12 cellular contexts compared by ENCODE assay signal in the genomic region with DNA sequence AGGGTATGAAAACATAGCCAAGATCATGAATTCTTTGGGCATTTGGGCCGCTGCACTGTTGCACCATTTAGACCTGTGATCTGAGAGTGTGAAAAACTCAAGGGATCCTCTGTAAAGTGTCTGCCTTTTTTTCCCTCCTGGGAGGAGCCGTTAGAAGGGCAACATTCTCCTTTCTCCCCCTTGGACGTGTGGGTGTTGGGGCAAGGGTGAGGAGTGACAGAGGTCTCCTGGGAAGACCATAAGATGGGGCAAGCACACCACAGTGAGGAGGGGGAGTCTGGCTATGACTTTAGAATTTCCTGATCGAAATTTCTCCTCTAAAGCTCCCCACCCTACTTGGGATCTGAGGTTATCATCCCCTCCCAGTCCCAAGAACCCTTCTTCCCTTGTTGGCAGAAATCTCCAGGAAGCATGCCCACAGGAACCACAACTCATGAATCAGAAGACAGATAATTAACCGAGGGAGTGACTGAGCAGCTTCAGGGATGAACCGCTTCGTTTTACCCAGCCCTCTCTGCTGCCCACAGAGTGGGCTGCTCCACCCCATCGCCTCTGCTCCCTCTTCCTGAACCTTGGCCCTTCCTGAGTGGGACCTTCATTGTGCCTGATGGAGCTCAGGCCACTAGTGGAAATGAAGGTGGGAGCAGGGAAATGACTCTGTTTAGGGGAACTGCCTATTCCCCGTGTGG. TPM values are rescaled to one million over a fixed set of nuclear protein-coding genes. Genes with fewer than 3 reads are reported as not detected.
DNase-seq lines count a peak whose midpoint lies in the region; ATAC-seq, FAIRE-seq and TF ChIP-seq lines count a peak whose summit lies in the region.
"Had no signal": no experiment of that assay in that cellular context is flagged by ENCODE, and none has a peak within 500 bp of the region (broad histone marks: within the 10 kb centered on the region; RNA-seq: fewer than 3 reads in every experiment).

No MANE protein-coding gene starts in this region.

- no peaks in the 10 kb centered on the region for H3K9me2 ChIP-seq in MM.1S (replicated peaks; ENCODE audit: insufficient read depth, low read length)

- peak; percentile 45; the same call in 1 of the 2 replicates for TF ChIP-seq EP300 in K562 (IDR thresholded peaks at IDR 0.05; ENCODE audit: low read length)

- H3K79me2 ChIP-seq in K562 (ENCODE audit: control insufficient read depth, insufficient read depth, low read length) (no peaks in the 10 kb centered on the region), MM.1S (ENCODE audit: low read length) (no peaks in the 10 kb centered on the region)

- CTCF ChIA-PET in K562 (lab: Yijun Ruan, JAX; ENCODE audit: low intra/inter-chr PET ratio), result no interaction called here

- POLR2A ChIA-PET in K562 (lab: Yijun Ruan, JAX), result interaction anchor here (0.6 to 1.3 kb wide), 8 partner anchors 9 to 53 kb away, joined by 3 to 5 read pairs (median 3); no protein-coding TSS in a partner anchor

- H3K27ac ChIP-seq in BLaER1 (no peak overlapping the region), K562 (ENCODE audit: extremely low read depth, low read depth, low read length) (no peak overlapping the region; the same call in 2 of the 3 replicates), muscle layer of colon (ENCODE audit: low read depth, low read length) (peak overlapping the region; percentile 32), MM.1S (ENCODE audit: low read length) (no peak overlapping the region)
- H3K27ac ChIP-seq: SK-N-MC had no signal

- H3F3A ChIP-seq in MM.1S (ENCODE audit: insufficient read depth, low read length), result no peaks in the 10 kb centered on the region

- BruUV-seq in K562 (replicated peaks; lab: Mats Ljungman, UMichigan), result no TSS peak

- DNase-seq in MG63 (peak; percentile 86), K562 (ENCODE audit: extremely low read depth in 1 of 4, low spot score in 3 of 4) (peak in 2 of 4 experiments; percentile 44 to 67), left colon (no peak), MM.1S (no peak)
- DNase-seq in activated CD4-positive, CD25-positive, alpha-beta regulatory T cell (lab: John Stamatoyannopoulos, UW), result no peak
- DNase-seq: activated T-cell treated with anti-CD3 and anti-CD28 coated beads, Interleukin-2, amount 50 U/mL, for 4 hours; Caco-2; effector memory CD8-positive, alpha-beta T cell had no signal

- H3K4me3 ChIP-seq in BLaER1 (no peak overlapping the region), MG63 (peak overlapping the region; percentile 18; the same call in 1 of the 2 replicates), K562 (no peak overlapping the region), muscle layer of colon (ENCODE audit: low read depth in 1 of 2, low read length in 2 of 2) (peak overlapping the region; percentile 8 to 14), MM.1S (ENCODE audit: low read length) (no peak overlapping the region)
- H3K4me3 ChIP-seq: SK-N-MC had no signal

- H3K9ac ChIP-seq in BLaER1 (no peak overlapping the region), K562 (ENCODE audit: insufficient read depth in 1 of 2, low read depth in 2 of 2, low read length in 2 of 2) (peak overlapping the region; percentile 3 to 83; a peak in 1 of 4 replicates), muscle layer of colon (ENCODE audit: low read length) (no peak overlapping the region), MM.1S (ENCODE audit: low read length) (no peak overlapping the region)

- in situ Hi-C loops in K562 (cut with MboI), result no loop called here

- peak; percentile 81 for FAIRE-seq in K562 (lab: Jason Lieb, UNC)

- H4K20me1 ChIP-seq in BLaER1 (no peaks in the 10 kb centered on the region), K562 (replicated peaks; ENCODE audit: control insufficient read depth, insufficient read depth, low read length) (no peaks in the 10 kb centered on the region), MM.1S (ENCODE audit: insufficient read depth, low read length) (no peaks in the 10 kb centered on the region)

- intact Hi-C loops in K562 (cut with micrococcal nuclease) (loop anchor here (5.0 kb wide), 1 partner anchor 35 kb away; no protein-coding TSS in a partner anchor), left colon (cut with DNase I, micrococcal nuclease) (no loop called here)

- peak; percentile 14 to 43; a peak in 3 of 4 replicates for TF ChIP-seq RAD21 in K562 (CRISPR knock-in tag; conservative IDR thresholded peaks at IDR 0.05 in 1 of 2, IDR thresholded peaks at IDR 0.05 in 1 of 2)

- H3K27me3 ChIP-seq in BLaER1 (peaks cover 27% of the 10 kb centered on the region), MG63 (no peaks in the 10 kb centered on the region), K562 (ENCODE audit: control insufficient read depth in 2 of 2, insufficient read depth in 2 of 2, low read length in 2 of 2) (no peaks in the 10 kb centered on the region), muscle layer of colon (ENCODE audit: control insufficient read depth in 1 of 2, insufficient read depth in 2 of 2, low read length in 2 of 2) (no peaks in the 10 kb centered on the region), MM.1S (replicated peaks; ENCODE audit: insufficient read depth, low read length) (peaks cover 5% of the 10 kb centered on the region; the same call in 1 of the 2 replicates)

- H3K9me3 ChIP-seq in BLaER1 (peaks cover 6% of the 10 kb centered on the region), MG63 (no peaks in the 10 kb centered on the region), K562 (replicated peaks; ENCODE audit: control insufficient read depth, insufficient read depth, low read depth, low read length) (no peaks in the 10 kb centered on the region), muscle layer of colon (ENCODE audit: low read length) (no peaks in the 10 kb centered on the region), MM.1S (replicated peaks; ENCODE audit: insufficient read depth, low read length) (no peaks in the 10 kb centered on the region)
- H3K9me3 ChIP-seq: Caco-2 had no signal

- ATAC-seq in K562 (peak; percentile 45), left colon (no peak), GM19324 (IDR thresholded peaks at IDR 0.05; ENCODE audit: low FRiP score, unreplicated experiment) (no peak)
- ATAC-seq: activated T-cell treated with anti-CD3 and anti-CD28 coated beads, Interleukin-2, amount 50 U/mL, for 4 hours; effector memory CD8-positive, alpha-beta T cell had no signal

- peak overlapping the region; percentile 59 for H3K4me2 ChIP-seq in BLaER1
- H3K4me2 ChIP-seq in K562 (ENCODE audit: insufficient read depth, low read length), result peak overlapping the region; percentile 67
- H3K4me2 ChIP-seq in MM.1S (ENCODE audit: low read depth, low read length), result no peak overlapping the region

- H3K4me1 ChIP-seq in BLaER1 (peaks cover 39% of the 10 kb centered on the region), K562 (replicated peaks in 1 of 2; ENCODE audit: control insufficient read depth in 2 of 2, insufficient read depth in 2 of 2, low read length in 2 of 2) (peaks cover 20 to 24% of the 10 kb centered on the region in 2 experiments), muscle layer of colon (ENCODE audit: insufficient read depth, low read length) (peaks cover 36% of the 10 kb centered on the region), MM.1S (ENCODE audit: low read length) (no peaks in the 10 kb centered on the region)

- H3K36me3 ChIP-seq in BLaER1 (no peaks in the 10 kb centered on the region), MG63 (peaks cover 7% of the 10 kb centered on the region; the same call in 1 of the 2 replicates), K562 (ENCODE audit: control insufficient read depth, insufficient read depth, low read length) (no peaks in the 10 kb centered on the region), muscle layer of colon (ENCODE audit: insufficient read depth, low read length) (no peaks in the 10 kb centered on the region), MM.1S (replicated peaks; ENCODE audit: insufficient read depth, low read length) (no peaks in the 10 kb centered on the region)

- TF ChIP-seq POLR2A in K562 (conservative IDR thresholded peaks at IDR 0.05), result no peak

- peak overlapping the region; percentile 77 for H2AFZ ChIP-seq in K562 (ENCODE audit: low read depth, low read length)
- no peak overlapping the region for H2AFZ ChIP-seq in MM.1S (ENCODE audit: low read length)

- 2% methylated on average over 9 of the region's 9 CpGs for WGBS in K562 (ENCODE audit: insufficient coverage, low coverage, missing lambda C conversion rate)

- TF ChIP-seq CTCF in K562 (IDR thresholded peaks at IDR 0.05 in 2 of 3, conservative IDR thresholded peaks at IDR 0.05 in 1 of 3; ENCODE audit: insufficient read depth in 2 of 3, low read depth in 1 of 3, low read length in 3 of 3) (peak in 1 of 3 experiments; percentile 22; a peak in 1 of 6 replicates), MM.1S (IDR thresholded peaks at IDR 0.05; ENCODE audit: low read length) (no peak)

- H3K9me1 ChIP-seq in K562 (ENCODE audit: control insufficient read depth, insufficient read depth, low read length), result no peaks in the 10 kb centered on the region

RNA-seq across cellular contexts. Expression of a gene that starts 4.2 kb away (rescaled TPM):
- total RNA-seq in MG63 (2014; rRNA removed; shearing (Covaris generic); ENCODE audit: low replicate concordance), result 12.1 and 13.6 TPM in 2 replicates
- 3.2 and 6.2 TPM in 2 replicates for total RNA-seq in K562 (2011; cell fraction: chromatin; rRNA removed; ENCODE audit: low replicate concordance)
- total RNA-seq in K562 (2011; cell fraction: nucleolus; rRNA removed), result 2.8 and 4.7 TPM in 2 replicates
- 3.4 and 4.4 TPM in 2 replicates for total RNA-seq in K562 (2011; cell fraction: nucleoplasm; rRNA removed)
- total RNA-seq in K562 (2014; rRNA removed) (0.45 and 0.54 TPM in 2 replicates), K562 (2014; rRNA removed; fragmentation: Illumina TruSeq; extraction: Trizol) (0.47 and 0.99 TPM in 2 replicates), K562 (2015; rRNA removed; fragmentation: Illumina TruSeq; extraction: Trizol) (0.30 and 0.62 TPM in 2 replicates), K562 (2021) (0.84 and 0.92 TPM in 2 replicates), left colon (10 to 100 TPM in 1 of 2 donors, 1 to 10 TPM in 1; 3.2 to 11.9 TPM)
- polyA plus RNA-seq in K562 (2011; rRNA removed) (1.1 and 2.6 TPM in 2 replicates), K562 (2014; fragmentation: Illumina TruSeq; extraction: Trizol) (0.60 and 0.62 TPM in 2 replicates), K562 (2014; fragmentation: Nextera tagmentation; extraction: Ambion mirVana) (under 1 TPM in 1 of 2 experiments, not detected in 1; 0.08 TPM), K562 (2014; rRNA removed) (0.32 and 0.62 TPM in 2 replicates)
- 1.0 and 1.9 TPM in 2 replicates for polyA plus RNA-seq in K562 (2011; cell fraction: cytosol; rRNA removed)
- polyA plus RNA-seq in K562 (2011; cell fraction: nucleus; rRNA removed), result 0.95 and 3.2 TPM in 2 replicates
- 0.73 and 1.0 TPM in 2 replicates for polyA plus RNA-seq in K562 (2012)
- 1.8 and 6.9 TPM in 2 replicates for polyA minus RNA-seq in K562 (2011; rRNA and poly(A)+ RNA removed)
- 0.64 and 3.1 TPM in 2 replicates for polyA minus RNA-seq in K562 (2011; cell fraction: cytosol; rRNA and poly(A)+ RNA removed)
- 1.2 and 1.6 TPM in 2 replicates for polyA minus RNA-seq in K562 (2011; cell fraction: nucleus; rRNA and poly(A)+ RNA removed)

RNA-seq across cellular contexts. Expression of a gene that starts 48.6 kb away (rescaled TPM):
- not detected in 2 replicates for total RNA-seq in MG63 (2014; rRNA removed; shearing (Covaris generic); ENCODE audit: low replicate concordance)
- total RNA-seq in K562 (2011; cell fraction: chromatin; rRNA removed; ENCODE audit: low replicate concordance), result 69.7 and 135 TPM in 2 replicates
- total RNA-seq in K562 (2011; cell fraction: nucleolus; rRNA removed), result 127 and 133 TPM in 2 replicates
- 109 and 110 TPM in 2 replicates for total RNA-seq in K562 (2011; cell fraction: nucleoplasm; rRNA removed)
- total RNA-seq in K562 (2014; rRNA removed) (170 and 213 TPM in 2 replicates), K562 (2014; rRNA removed; fragmentation: Illumina TruSeq; extraction: Trizol) (83.5 and 117 TPM in 2 replicates), K562 (2015; rRNA removed; fragmentation: Illumina TruSeq; extraction: Trizol) (149 TPM in 2 replicates), K562 (2021) (177 and 183 TPM in 2 replicates), left colon (not detected)
- polyA plus RNA-seq in K562 (2011; rRNA removed) (221 and 324 TPM in 2 replicates), K562 (2014; fragmentation: Illumina TruSeq; extraction: Trizol) (252 and 284 TPM in 2 replicates), K562 (2014; fragmentation: Nextera tagmentation; extraction: Ambion mirVana) (100 to 1,000 TPM; 287 to 423 TPM), K562 (2014; rRNA removed) (319 and 378 TPM in 2 replicates)
- polyA plus RNA-seq in K562 (2011; cell fraction: cytosol; rRNA removed), result 287 and 309 TPM in 2 replicates
- polyA plus RNA-seq in K562 (2011; cell fraction: nucleus; rRNA removed), result 346 and 397 TPM in 2 replicates
- polyA plus RNA-seq in K562 (2012), result 170 and 179 TPM in 2 replicates
- polyA minus RNA-seq in K562 (2011; rRNA and poly(A)+ RNA removed), result 90.7 and 106 TPM in 2 replicates
- 34.9 and 40.8 TPM in 2 replicates for polyA minus RNA-seq in K562 (2011; cell fraction: cytosol; rRNA and poly(A)+ RNA removed)
- polyA minus RNA-seq in K562 (2011; cell fraction: nucleus; rRNA and poly(A)+ RNA removed), result 29.5 and 45.3 TPM in 2 replicates
- total RNA-seq: activated T-cell treated with anti-CD3 and anti-CD28 coated beads, Interleukin-2, amount 50 U/mL, for 4 hours; Caco-2 had no signal

Comparison
In these comparisons a context has a peak if more than half of its experiments do, and no peak if none do; other contexts are left out.
1. H3K4me3 ChIP-seq: peak in MG63 (single experiment) and muscle layer of colon (2 of 2); none in BLaER1 (single experiment), K562 (single experiment) and MM.1S (single experiment).
2. H3K9ac ChIP-seq: peak in K562 (2 of 2); none in BLaER1 (single experiment), muscle layer of colon (single experiment) and MM.1S (single experiment).
3. RNA of a gene that starts 48.6 kb away (total RNA-seq): 69.7 to 213 TPM in K562; not detected in left colon and not detected in MG63; every median in the first group is over 10 times any median in the second.